2 cellular contexts compared by ENCODE assay signal in the genomic region with DNA sequence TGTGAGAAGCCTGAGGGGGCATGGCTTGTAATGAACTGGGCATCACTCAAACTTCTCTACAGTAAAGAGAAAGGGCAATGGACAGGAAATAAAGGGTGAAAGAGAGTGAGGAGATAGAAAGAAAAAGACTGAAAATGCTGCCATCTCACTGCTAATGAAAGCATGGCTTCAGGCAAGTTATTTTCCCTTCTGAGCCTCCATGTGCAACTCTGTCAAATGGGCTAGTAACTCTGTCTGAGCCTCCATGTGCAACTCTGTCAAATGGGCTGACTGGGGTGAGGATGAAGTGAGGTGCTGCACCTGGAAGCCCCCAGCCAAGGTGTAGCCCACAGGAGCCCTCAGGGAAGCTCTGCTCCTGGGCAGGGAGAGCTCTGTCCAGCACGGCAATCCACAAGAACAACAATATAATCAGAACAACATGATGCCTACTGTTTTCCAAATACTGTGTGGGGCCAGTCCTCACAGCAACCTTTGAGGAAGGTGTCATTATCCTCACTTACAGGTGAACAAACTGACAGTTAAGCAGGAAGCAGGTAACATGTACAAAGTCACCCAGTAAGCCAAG.
A peak's percentile ranks its signal among the peaks of the same experiment; 100 is the strongest.
TF ChIP-seq lines count a peak whose summit lies in the region.

No MANE protein-coding gene starts in this region.

TF ChIP-seq in HepG2, 621 proteins besides CTCF, POLR2A, EP300 and RAD21:
- TF ChIP-seq ZNF629 (CRISPR knock-in tag; conservative IDR thresholded peaks at IDR 0.05) (peak; percentile 55; the same call in 1 of the 2 replicates), ZC3H4 (CRISPR knock-in tag; IDR thresholded peaks at IDR 0.05; ENCODE audit: borderline replicate concordance) (no peak)
- TF ChIP-seq, protein P1, sequence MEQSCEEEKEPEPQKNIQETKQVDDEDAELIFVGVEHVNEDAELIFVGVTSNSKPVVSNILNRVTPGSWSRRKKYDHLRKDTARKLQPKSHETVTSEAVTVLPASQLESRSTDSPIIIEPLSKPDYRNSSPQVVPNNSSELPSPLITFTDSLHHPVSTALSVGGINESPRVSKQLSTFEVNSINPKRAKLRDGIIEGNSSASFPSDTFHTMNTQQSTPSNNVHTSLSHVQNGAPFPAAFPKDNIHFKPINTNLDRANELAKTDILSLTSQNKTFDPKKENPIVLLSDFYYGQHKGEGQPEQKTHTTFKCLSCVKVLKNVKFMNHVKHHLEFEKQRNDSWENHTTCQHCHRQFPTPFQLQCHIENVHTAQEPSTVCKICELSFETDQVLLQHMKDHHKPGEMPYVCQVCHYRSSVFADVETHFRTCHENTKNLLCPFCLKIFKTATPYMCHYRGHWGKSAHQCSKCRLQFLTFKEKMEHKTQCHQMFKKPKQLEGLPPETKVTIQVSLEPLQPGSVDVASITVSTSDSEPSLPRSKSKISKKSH (CRISPR knock-in tag; IDR thresholded peaks at IDR 0.05; ENCODE audit: borderline replicate concordance): no peak
- TF ChIP-seq, protein P2, sequence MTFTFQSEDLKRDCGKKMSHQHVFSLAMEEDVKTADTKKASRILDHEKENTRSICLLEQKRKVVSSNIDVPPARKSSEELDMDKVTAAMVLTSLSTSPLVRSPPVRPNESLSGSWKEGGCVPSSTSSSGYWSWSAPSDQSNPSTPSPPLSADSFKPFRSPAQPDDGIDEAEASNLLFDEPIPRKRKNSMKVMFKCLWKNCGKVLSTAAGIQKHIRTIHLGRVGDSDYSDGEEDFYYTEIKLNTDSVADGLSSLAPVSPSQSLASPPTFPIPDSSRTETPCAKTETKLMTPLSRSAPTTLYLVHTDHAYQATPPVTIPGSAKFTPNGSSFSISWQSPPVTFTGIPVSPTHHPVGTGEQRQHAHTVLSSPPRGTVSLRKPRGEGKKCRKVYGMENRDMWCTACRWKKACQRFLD (CRISPR knock-in tag; IDR thresholded peaks at IDR 0.05; ENCODE audit: borderline replicate concordance): no peak

TF ChIP-seq in GM12878, 131 proteins besides CTCF, POLR2A, EP300 and RAD21:
- TF ChIP-seq JUND (IDR thresholded peaks at IDR 0.05; ENCODE audit: low read depth, low read length): no peak
- TF ChIP-seq, protein P3, sequence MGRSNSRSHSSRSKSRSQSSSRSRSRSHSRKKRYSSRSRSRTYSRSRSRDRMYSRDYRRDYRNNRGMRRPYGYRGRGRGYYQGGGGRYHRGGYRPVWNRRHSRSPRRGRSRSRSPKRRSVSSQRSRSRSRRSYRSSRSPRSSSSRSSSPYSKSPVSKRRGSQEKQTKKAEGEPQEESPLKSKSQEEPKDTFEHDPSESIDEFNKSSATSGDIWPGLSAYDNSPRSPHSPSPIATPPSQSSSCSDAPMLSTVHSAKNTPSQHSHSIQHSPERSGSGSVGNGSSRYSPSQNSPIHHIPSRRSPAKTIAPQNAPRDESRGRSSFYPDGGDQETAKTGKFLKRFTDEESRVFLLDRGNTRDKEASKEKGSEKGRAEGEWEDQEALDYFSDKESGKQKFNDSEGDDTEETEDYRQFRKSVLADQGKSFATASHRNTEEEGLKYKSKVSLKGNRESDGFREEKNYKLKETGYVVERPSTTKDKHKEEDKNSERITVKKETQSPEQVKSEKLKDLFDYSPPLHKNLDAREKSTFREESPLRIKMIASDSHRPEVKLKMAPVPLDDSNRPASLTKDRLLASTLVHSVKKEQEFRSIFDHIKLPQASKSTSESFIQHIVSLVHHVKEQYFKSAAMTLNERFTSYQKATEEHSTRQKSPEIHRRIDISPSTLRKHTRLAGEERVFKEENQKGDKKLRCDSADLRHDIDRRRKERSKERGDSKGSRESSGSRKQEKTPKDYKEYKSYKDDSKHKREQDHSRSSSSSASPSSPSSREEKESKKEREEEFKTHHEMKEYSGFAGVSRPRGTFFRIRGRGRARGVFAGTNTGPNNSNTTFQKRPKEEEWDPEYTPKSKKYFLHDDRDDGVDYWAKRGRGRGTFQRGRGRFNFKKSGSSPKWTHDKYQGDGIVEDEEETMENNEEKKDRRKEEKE (IDR thresholded peaks at IDR 0.05): no peak
- no peak for TF ChIP-seq ZNF24 (IDR thresholded peaks at IDR 0.05)
- TF ChIP-seq, protein P4, sequence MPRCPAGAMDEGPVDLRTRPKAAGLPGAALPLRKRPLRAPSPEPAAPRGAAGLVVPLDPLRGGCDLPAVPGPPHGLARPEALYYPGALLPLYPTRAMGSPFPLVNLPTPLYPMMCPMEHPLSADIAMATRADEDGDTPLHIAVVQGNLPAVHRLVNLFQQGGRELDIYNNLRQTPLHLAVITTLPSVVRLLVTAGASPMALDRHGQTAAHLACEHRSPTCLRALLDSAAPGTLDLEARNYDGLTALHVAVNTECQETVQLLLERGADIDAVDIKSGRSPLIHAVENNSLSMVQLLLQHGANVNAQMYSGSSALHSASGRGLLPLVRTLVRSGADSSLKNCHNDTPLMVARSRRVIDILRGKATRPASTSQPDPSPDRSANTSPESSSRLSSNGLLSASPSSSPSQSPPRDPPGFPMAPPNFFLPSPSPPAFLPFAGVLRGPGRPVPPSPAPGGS (IDR thresholded peaks at IDR 0.05; ENCODE audit: borderline replicate concordance, insufficient read depth, low read depth, low read length, poor library complexity, severe bottlenecking): peak; percentile 91
- no peak for TF ChIP-seq IKZF1 (conservative IDR thresholded peaks at IDR 0.05)
